Comparison of ENCODE assay signal across 9 cellular contexts in genomic region chr12:62604856-62605255, GRCh38.
DNase-seq lines count a peak whose midpoint lies in the region; ATAC-seq and TF ChIP-seq lines count a peak whose summit lies in the region.
"Had no signal": no experiment of that assay in that cellular context is flagged by ENCODE, and none has a peak within 500 bp of the region (broad histone marks: within the 10 kb centered on the region; RNA-seq: fewer than 3 reads in every experiment).

No MANE protein-coding gene starts in this region.

- H3K27me3 Mint-ChIP-seq in activated naive CD8-positive, alpha-beta T cell treated with anti-CD3 and anti-CD28 coated beads for 36 hours: no peaks in the 10 kb centered on the region

- peak overlapping the region; percentile 70 for H3K4me3 ChIP-seq in kidney epithelial cell (ENCODE audit: low read depth, low read length)

- peaks cover 36% of the 10 kb centered on the region for H3K4me1 Mint-ChIP-seq in activated naive CD8-positive, alpha-beta T cell treated with anti-CD3 and anti-CD28 coated beads for 36 hours

- DNase-seq in stimulated activated CD4-positive, alpha-beta T cell treated with anti-CD3 and anti-CD28 coated beads, Interleukin-15, amount 100 ng/mL, for 24 hours: peak; percentile 6
- no peak for DNase-seq in stimulated activated CD4-positive, alpha-beta T cell treated with anti-CD3 and anti-CD28 coated beads, Interleukin-4, amount 100 ng/mL, for 24 hours
- DNase-seq in activated naive CD8-positive, alpha-beta T cell treated with anti-CD3 and anti-CD28 coated beads for 36 hours: no peak
- no peak for DNase-seq in kidney epithelial cell (ENCODE audit: low read depth)
- no peak for DNase-seq in NCI-H345 (lab: John Stamatoyannopoulos, UW)
- DNase-seq: adrenal gland had no signal

- no peaks in the 10 kb centered on the region for H3K36me3 ChIP-seq in kidney epithelial cell (ENCODE audit: control insufficient read depth, insufficient read depth, low read length)
- H3K36me3 ChIP-seq: adrenal gland had no signal

- peaks cover 18% of the 10 kb centered on the region for H3K36me3 Mint-ChIP-seq in activated naive CD8-positive, alpha-beta T cell treated with anti-CD3 and anti-CD28 coated beads for 36 hours

- ATAC-seq in HG02763 (IDR thresholded peaks at IDR 0.05; ENCODE audit: unreplicated experiment) (no peak), GM18517 (IDR thresholded peaks at IDR 0.05; ENCODE audit: unreplicated experiment) (no peak), HG03457 (IDR thresholded peaks at IDR 0.05; ENCODE audit: unreplicated experiment) (no peak)

- no peak for TF ChIP-seq CTCF in kidney epithelial cell (IDR thresholded peaks at IDR 0.05; ENCODE audit: insufficient read depth, low read length, poor library complexity, severe bottlenecking)

- no peaks in the 10 kb centered on the region for H3K27me3 ChIP-seq in kidney epithelial cell (ENCODE audit: control insufficient read depth, insufficient read depth, low read length)
- H3K27me3 ChIP-seq: adrenal gland had no signal

- H3K4me3 Mint-ChIP-seq in activated naive CD8-positive, alpha-beta T cell treated with anti-CD3 and anti-CD28 coated beads for 36 hours: peak overlapping the region; percentile 86

- H3K27ac Mint-ChIP-seq in activated naive CD8-positive, alpha-beta T cell treated with anti-CD3 and anti-CD28 coated beads for 36 hours: no peak overlapping the region

- no peaks in the 10 kb centered on the region for H3K9me3 Mint-ChIP-seq in activated naive CD8-positive, alpha-beta T cell treated with anti-CD3 and anti-CD28 coated beads for 36 hours
